In genomic region chr17:5413682-5414081, GRCh38 we compare ENCODE assay signal across 10 cellular contexts. TPM values are rescaled to one million over a fixed set of nuclear protein-coding genes. Genes with fewer than 3 reads are reported as not detected.
A peak's percentile ranks its signal among the peaks of the same experiment; 100 is the strongest.
DNase-seq lines count a peak whose midpoint lies in the region; ATAC-seq, FAIRE-seq and TF ChIP-seq lines count a peak whose summit lies in the region.
"Had no signal": no experiment of that assay in that cellular context is flagged by ENCODE, and none has a peak within 500 bp of the region (broad histone marks: within the 10 kb centered on the region; RNA-seq: fewer than 3 reads in every experiment).

No MANE protein-coding gene starts in this region.

- peak overlapping the region; percentile 37 for H3K4me2 ChIP-seq in endothelial cell of umbilical vein (ENCODE audit: insufficient read depth, low read length)

- H3K27me3 ChIP-seq in endothelial cell of umbilical vein (ENCODE audit: control insufficient read depth in 2 of 2, insufficient read depth in 2 of 2, low read length in 2 of 2), result no peaks in the 10 kb centered on the region
- H3K27me3 ChIP-seq in upper lobe of right lung, result no peaks in the 10 kb centered on the region

- DNase-seq in GM03348 (ENCODE audit: low spot score), result peak; percentile 82
- peak; percentile 46 for DNase-seq in NOMO-1 treated with dmso at 0.1 percent for 144 hours (lab: John Stamatoyannopoulos, UW; ENCODE audit: unreplicated experiment)
- DNase-seq in endothelial cell of umbilical vein (ENCODE audit: low read depth, low spot score), result peak; percentile 76
- peak; percentile 72 for DNase-seq in skeletal muscle cell (ENCODE audit: low read depth)
- DNase-seq in upper lobe of right lung, result no peak
- no peak for DNase-seq in KG1 (lab: John Stamatoyannopoulos, UW)
- no peak for DNase-seq in mucosa of gallbladder (ENCODE audit: low spot score)
- DNase-seq: activated CD4-positive, alpha-beta T cell treated with anti-CD3 and anti-CD28 coated beads, Interleukin-2, amount 10 ng/mL, durations not matched to agents 7 days and 5 days had no signal

- H3K9me1 ChIP-seq in endothelial cell of umbilical vein (replicated peaks; ENCODE audit: control insufficient read depth, extremely low read depth, insufficient read depth, low read length), result no peaks in the 10 kb centered on the region

- no peak overlapping the region for H2AFZ ChIP-seq in endothelial cell of umbilical vein (ENCODE audit: low read depth, low read length)

- H4K20me1 ChIP-seq in endothelial cell of umbilical vein (replicated peaks; ENCODE audit: control insufficient read depth, extremely low read depth, insufficient read depth, low read length), result no peaks in the 10 kb centered on the region

- ATAC-seq in upper lobe of right lung (no peak), GM21381 (IDR thresholded peaks at IDR 0.05; ENCODE audit: unreplicated experiment) (no peak)

- TF ChIP-seq CTCF in endothelial cell of umbilical vein (IDR thresholded peaks at IDR 0.05; ENCODE audit: extremely low read depth in 1 of 2, insufficient read depth in 1 of 2, low read depth in 1 of 2, low read length in 2 of 2), result no peak
- TF ChIP-seq CTCF in upper lobe of right lung (IDR thresholded peaks at IDR 0.05), result no peak

- CTCF ChIA-PET in endothelial cell of umbilical vein (lab: Charles Lee), result interaction anchor here (0.9 to 2.4 kb wide), 3 partner anchors 17 to 27 kb away, joined by 3 to 14 read pairs (median 3); partner anchors contain the start of gene C1QBP

- dilution Hi-C loops in endothelial cell of umbilical vein (cut with MboI; ENCODE audit: extremely low pct_ligation_motif_present, low sequenced_read_pairs), result no loop called here

- POLR2A ChIA-PET in endothelial cell of umbilical vein (lab: Charles Lee), result no interaction called here

- intact Hi-C loops in endothelial cell of umbilical vein (cut with micrococcal nuclease), result no loop called here
- intact Hi-C loops in upper lobe of right lung (cut with DNase I), result no loop called here

- peaks cover 15% of the 10 kb centered on the region for H3K4me1 ChIP-seq in endothelial cell of umbilical vein (ENCODE audit: control insufficient read depth, extremely low read depth, insufficient read depth, low read length)
- H3K4me1 ChIP-seq in upper lobe of right lung, result peaks cover 21% of the 10 kb centered on the region

- FAIRE-seq in endothelial cell of umbilical vein (lab: Jason Lieb, UNC), result peak; percentile 79
- FAIRE-seq: endometrium had no signal

- TF ChIP-seq POLR2A in endothelial cell of umbilical vein (IDR thresholded peaks at IDR 0.05; ENCODE audit: low read depth, low read length), result no peak

- H3K4me3 ChIP-seq in endothelial cell of umbilical vein (replicated peaks in 1 of 3; ENCODE audit: insufficient read depth in 1 of 3, low read depth in 1 of 3, low read length in 3 of 3) (no peak overlapping the region), skeletal muscle cell (ENCODE audit: low read depth, low read length) (no peak overlapping the region), upper lobe of right lung (no peak overlapping the region)

- H3K79me2 ChIP-seq in endothelial cell of umbilical vein (ENCODE audit: control insufficient read depth, insufficient read depth, low read length), result peaks cover 50% of the 10 kb centered on the region

- no peak overlapping the region for H3K9ac ChIP-seq in endothelial cell of umbilical vein (replicated peaks; ENCODE audit: extremely low read depth, insufficient read depth, low read length)

- peaks cover 8 to 24% of the 10 kb centered on the region in 2 experiments for H3K36me3 ChIP-seq in endothelial cell of umbilical vein (ENCODE audit: control insufficient read depth in 2 of 2, extremely low read depth in 1 of 2, insufficient read depth in 2 of 2, low read length in 2 of 2)
- peaks cover 88% of the 10 kb centered on the region for H3K36me3 ChIP-seq in upper lobe of right lung

- BruUV-seq in endothelial cell of umbilical vein (replicated peaks; lab: Mats Ljungman, UMichigan), result no TSS peak

- H3K9me3 ChIP-seq in endothelial cell of umbilical vein (replicated peaks; ENCODE audit: control insufficient read depth, insufficient read depth, low read length) (no peaks in the 10 kb centered on the region), upper lobe of right lung (no peaks in the 10 kb centered on the region)

- H3K27ac ChIP-seq in endothelial cell of umbilical vein (ENCODE audit: insufficient read depth, low read depth, low read length) (peak overlapping the region; percentile 46), upper lobe of right lung (no peak overlapping the region)

TF ChIP-seq in endothelial cell of umbilical vein, 7 proteins besides CTCF, POLR2A, EP300 and RAD21:
- TF ChIP-seq MYC (IDR thresholded peaks at IDR 0.05; ENCODE audit: low read depth, low read length) (no peak), MAX (IDR thresholded peaks at IDR 0.05; ENCODE audit: insufficient read depth, insufficient read length) (no peak), JUN (IDR thresholded peaks at IDR 0.05; ENCODE audit: borderline replicate concordance, insufficient read depth, insufficient read length, low read depth) (peak; percentile 92), POLR2AphosphoS5 (IDR thresholded peaks at IDR 0.05; ENCODE audit: insufficient read depth, low read depth, low read length) (peak; percentile 32), GATA2 (IDR thresholded peaks at IDR 0.05; ENCODE audit: insufficient read depth, insufficient read length, low read depth, low read length) (no peak), EZH2 (IDR thresholded peaks at IDR 0.05; ENCODE audit: borderline replicate concordance, low read depth, low read length, severe bottlenecking) (no peak), FOS (IDR thresholded peaks at IDR 0.05; ENCODE audit: borderline replicate concordance, insufficient read depth, low read length) (peak; percentile 91)

RNA-seq across cellular contexts. Expression of gene NUP88, which starts 5.8 kb away (rescaled TPM):
- total RNA-seq in endothelial cell of umbilical vein, result 87.4 and 95.8 TPM in 2 replicates
- 50.9 and 52.5 TPM in 2 replicates for polyA plus RNA-seq in endothelial cell of umbilical vein
- 82.1 and 85.3 TPM in 2 replicates for polyA plus RNA-seq in endothelial cell of umbilical vein (2011; cell fraction: cytosol; rRNA removed)
- 71.3 and 83.8 TPM in 2 replicates for polyA plus RNA-seq in endothelial cell of umbilical vein (2011; cell fraction: nucleus; rRNA removed)
- 58.0 and 90.2 TPM in 2 replicates for polyA plus RNA-seq in endothelial cell of umbilical vein (2012)
- 72.8 and 98.6 TPM in 2 replicates for polyA minus RNA-seq in endothelial cell of umbilical vein
- 90.5 TPM for polyA minus RNA-seq in endothelial cell of umbilical vein (2011; cell fraction: cytosol; rRNA and poly(A)+ RNA removed)
- polyA minus RNA-seq in endothelial cell of umbilical vein (2011; cell fraction: nucleus; rRNA and poly(A)+ RNA removed), result 64.0 and 71.0 TPM in 2 replicates
- 40.4 TPM for total RNA-seq in upper lobe of right lung
- 37.4 TPM for total RNA-seq in mucosa of gallbladder

RNA-seq across cellular contexts. Expression of gene RPAIN, which starts 6.3 kb away (rescaled TPM):
- total RNA-seq in endothelial cell of umbilical vein (55.9 and 56.5 TPM in 2 replicates), upper lobe of right lung (32.9 TPM), mucosa of gallbladder (34.1 TPM)
- polyA plus RNA-seq in endothelial cell of umbilical vein, result 36.1 and 39.3 TPM in 2 replicates
- 44.2 and 53.9 TPM in 2 replicates for polyA plus RNA-seq in endothelial cell of umbilical vein (2011; cell fraction: cytosol; rRNA removed)
- 83.3 and 94.8 TPM in 2 replicates for polyA plus RNA-seq in endothelial cell of umbilical vein (2011; cell fraction: nucleus; rRNA removed)
- polyA plus RNA-seq in endothelial cell of umbilical vein (2012), result 40.5 and 58.9 TPM in 2 replicates
- 37.0 and 40.8 TPM in 2 replicates for polyA minus RNA-seq in endothelial cell of umbilical vein
- 17.1 TPM for polyA minus RNA-seq in endothelial cell of umbilical vein (2011; cell fraction: cytosol; rRNA and poly(A)+ RNA removed)
- polyA minus RNA-seq in endothelial cell of umbilical vein (2011; cell fraction: nucleus; rRNA and poly(A)+ RNA removed), result 39.0 and 55.4 TPM in 2 replicates

RNA-seq across cellular contexts. Expression of gene C1QBP, which starts 25.3 kb away (rescaled TPM):
- 201 and 218 TPM in 2 replicates for total RNA-seq in endothelial cell of umbilical vein
- polyA plus RNA-seq in endothelial cell of umbilical vein, result 110 and 144 TPM in 2 replicates
- polyA plus RNA-seq in endothelial cell of umbilical vein (2011; cell fraction: cytosol; rRNA removed), result 170 and 194 TPM in 2 replicates
- 90.9 and 155 TPM in 2 replicates for polyA plus RNA-seq in endothelial cell of umbilical vein (2011; cell fraction: nucleus; rRNA removed)
- polyA plus RNA-seq in endothelial cell of umbilical vein (2012), result 238 and 364 TPM in 2 replicates
- polyA minus RNA-seq in endothelial cell of umbilical vein, result 83.2 and 92.9 TPM in 2 replicates
- polyA minus RNA-seq in endothelial cell of umbilical vein (2011; cell fraction: cytosol; rRNA and poly(A)+ RNA removed), result 250 TPM
- polyA minus RNA-seq in endothelial cell of umbilical vein (2011; cell fraction: nucleus; rRNA and poly(A)+ RNA removed), result 20.0 and 29.6 TPM in 2 replicates
- 73.7 TPM for total RNA-seq in upper lobe of right lung
- total RNA-seq in mucosa of gallbladder, result 78.0 TPM

RNA-seq across cellular contexts. Expression of gene DHX33, which starts 55.1 kb away (rescaled TPM):
- total RNA-seq in endothelial cell of umbilical vein, result 24.4 and 25.3 TPM in 2 replicates
- polyA plus RNA-seq in endothelial cell of umbilical vein, result 14.2 and 16.8 TPM in 2 replicates
- polyA plus RNA-seq in endothelial cell of umbilical vein (2011; cell fraction: cytosol; rRNA removed), result 13.3 and 14.0 TPM in 2 replicates
- 27.3 and 29.6 TPM in 2 replicates for polyA plus RNA-seq in endothelial cell of umbilical vein (2011; cell fraction: nucleus; rRNA removed)
- polyA plus RNA-seq in endothelial cell of umbilical vein (2012), result 20.1 and 26.0 TPM in 2 replicates
- polyA minus RNA-seq in endothelial cell of umbilical vein, result 32.7 and 34.3 TPM in 2 replicates
- polyA minus RNA-seq in endothelial cell of umbilical vein (2011; cell fraction: cytosol; rRNA and poly(A)+ RNA removed), result 26.2 TPM
- polyA minus RNA-seq in endothelial cell of umbilical vein (2011; cell fraction: nucleus; rRNA and poly(A)+ RNA removed), result 13.7 and 18.7 TPM in 2 replicates
- total RNA-seq in upper lobe of right lung, result 10.4 TPM
- total RNA-seq in mucosa of gallbladder, result 11.5 TPM

Comparison
In these comparisons a context has a peak if more than half of its experiments do, and no peak if none do; other contexts are left out.
1. DNase-seq: peak in GM03348 (single experiment), NOMO-1 treated with dmso at 0.1 percent for 144 hours (single experiment), endothelial cell of umbilical vein (single experiment) and skeletal muscle cell (single experiment); none in upper lobe of right lung (single experiment), KG1 (single experiment) and mucosa of gallbladder (single experiment).